ENCODE assay signal across 21 cellular contexts in genomic region chr16:15575293-15576049, GRCh38.
A peak's percentile ranks its signal among the peaks of the same experiment; 100 is the strongest.
DNase-seq lines count a peak whose midpoint lies in the region; ATAC-seq and TF ChIP-seq lines count a peak whose summit lies in the region.
"Had no signal": no experiment of that assay in that cellular context is flagged by ENCODE, and none has a peak within 500 bp of the region (broad histone marks: within the 10 kb centered on the region; RNA-seq: fewer than 3 reads in every experiment).

No MANE protein-coding gene starts in this region.

- POLR2A ChIA-PET in CD8-positive, alpha-beta T cell (lab: Charles Lee), result no interaction called here
- POLR2A ChIA-PET in RWPE1 (lab: Yijun Ruan, JAX; ENCODE audit: low non-redundant PET), result interaction anchor here (0.7 kb wide), 1 partner anchor 16 kb away, joined by 7 read pairs; no protein-coding TSS in a partner anchor
- POLR2A ChIA-PET in activated CD4-positive, alpha-beta memory T cell treated with anti-CD3 and anti-CD28 coated beads for 36 hours (lab: Charles Lee), result no interaction called here

- H3K4me3 Mint-ChIP-seq in CD8-positive, alpha-beta T cell, result no peak overlapping the region
- no peak overlapping the region for H3K4me3 Mint-ChIP-seq in activated CD4-positive, alpha-beta memory T cell treated with anti-CD3 and anti-CD28 coated beads for 36 hours
- H3K4me3 Mint-ChIP-seq: nephron had no signal

- no peaks in the 10 kb centered on the region for H3K27me3 Mint-ChIP-seq in CD8-positive, alpha-beta T cell (ENCODE audit: low read depth)
- no peaks in the 10 kb centered on the region for H3K27me3 Mint-ChIP-seq in activated CD4-positive, alpha-beta memory T cell treated with anti-CD3 and anti-CD28 coated beads for 36 hours
- H3K27me3 Mint-ChIP-seq: progenitor cell of endocrine pancreas had no signal

- no peak overlapping the region for H2AFZ ChIP-seq in MM.1S (ENCODE audit: low read length)

- DNase-seq in CD8-positive, alpha-beta T cell, result no peak
- DNase-seq in MM.1S, result peak; percentile 8
- no peak for DNase-seq in RWPE1 (ENCODE audit: low spot score)
- DNase-seq in HuH-7.5 (ENCODE audit: low spot score), result no peak
- DNase-seq in activated CD4-positive, alpha-beta memory T cell treated with anti-CD3 and anti-CD28 coated beads for 36 hours, result no peak
- DNase-seq: activated CD4-positive, alpha-beta T cell treated with anti-CD3 and anti-CD28 coated beads for 4 hours; activated gamma-delta T cell treated with Interleukin-2 at 50 U/mL for 16 hours; aorta; BE2C; cerebellar nuclear complex; effector memory CD4-positive, alpha-beta T cell; GF-D8; heart left ventricle; stimulated activated CD4-positive, alpha-beta T cell treated with anti-CD3 and anti-CD28 coated beads, Interleukin-4, amount 100 ng/mL, for 24 hours; substantia nigra had no signal

- no peak for ATAC-seq in CD8-positive, alpha-beta T cell
- no peak for ATAC-seq in HG03025 (IDR thresholded peaks at IDR 0.05; ENCODE audit: low FRiP score, unreplicated experiment)
- ATAC-seq: heart left ventricle had no signal

- peak overlapping the region; percentile 13; the same call in 1 of the 2 replicates for H3K4me2 ChIP-seq in MM.1S (ENCODE audit: low read depth, low read length)
- H3K4me2 ChIP-seq: smooth muscle cell had no signal

- H3K4me1 Mint-ChIP-seq in CD8-positive, alpha-beta T cell (ENCODE audit: low read depth), result peaks cover 3% of the 10 kb centered on the region
- H3K4me1 Mint-ChIP-seq in activated CD4-positive, alpha-beta memory T cell treated with anti-CD3 and anti-CD28 coated beads for 36 hours (ENCODE audit: low read depth), result peaks cover 24% of the 10 kb centered on the region

- WGBS in liver, result 84% methylated on average over 4 of the region's 4 CpGs

- no peaks in the 10 kb centered on the region for H3K4me1 ChIP-seq in CD8-positive, alpha-beta T cell (ENCODE audit: insufficient read depth, low read length)
- H3K4me1 ChIP-seq in MM.1S (ENCODE audit: low read length) (no peaks in the 10 kb centered on the region), liver (ENCODE audit: control insufficient read depth in 4 of 4, insufficient read depth in 4 of 4, low read length in 3 of 4) (peaks cover 4 to 48% (median 28%) of the 10 kb centered on the region in 4 donors)

- no peak overlapping the region for H3K4me3 ChIP-seq in CD8-positive, alpha-beta T cell (ENCODE audit: low read depth, low read length)
- H3K4me3 ChIP-seq in MM.1S (ENCODE audit: low read length), result no peak overlapping the region
- H3K4me3 ChIP-seq in liver (ENCODE audit: low read depth in 1 of 3, low read length in 3 of 3), result no peak overlapping the region
- H3K4me3 ChIP-seq: heart left ventricle, SK-N-MC, smooth muscle cell had no signal

- H3F3A ChIP-seq in MM.1S (ENCODE audit: insufficient read depth, low read length), result no peaks in the 10 kb centered on the region

- H3K9me3 Mint-ChIP-seq in CD8-positive, alpha-beta T cell, result no peaks in the 10 kb centered on the region
- H3K9me3 Mint-ChIP-seq in activated CD4-positive, alpha-beta memory T cell treated with anti-CD3 and anti-CD28 coated beads for 36 hours, result peaks cover 22% of the 10 kb centered on the region
- H3K9me3 Mint-ChIP-seq: nephron had no signal

- intact Hi-C loops in CD8-positive, alpha-beta T cell (cut with DNase I, micrococcal nuclease), result no loop called here
- intact Hi-C loops in activated CD4-positive, alpha-beta memory T cell treated with anti-CD3 and anti-CD28 coated beads for 36 hours (cut with micrococcal nuclease), result no loop called here

- no peaks in the 10 kb centered on the region for H3K9me3 ChIP-seq in CD8-positive, alpha-beta T cell (ENCODE audit: low read length)
- H3K9me3 ChIP-seq in MM.1S (replicated peaks; ENCODE audit: insufficient read depth, low read length), result no peaks in the 10 kb centered on the region
- no peaks in the 10 kb centered on the region for H3K9me3 ChIP-seq in liver (ENCODE audit: control insufficient read depth in 4 of 4, low read length in 3 of 4)
- H3K9me3 ChIP-seq: BE2C, heart left ventricle had no signal

- H3K27me3 ChIP-seq in CD8-positive, alpha-beta T cell (ENCODE audit: insufficient read depth, low read length), result no peaks in the 10 kb centered on the region
- H3K27me3 ChIP-seq in MM.1S (replicated peaks; ENCODE audit: insufficient read depth, low read length) (no peaks in the 10 kb centered on the region), liver (ENCODE audit: control insufficient read depth in 4 of 4, insufficient read depth in 4 of 4, low read length in 3 of 4) (no peaks in the 10 kb centered on the region)
- H3K27me3 ChIP-seq: BE2C, heart left ventricle had no signal

- H3K79me2 ChIP-seq in MM.1S (ENCODE audit: low read length), result no peaks in the 10 kb centered on the region

- no peak for TF ChIP-seq CTCF in CD8-positive, alpha-beta T cell (IDR thresholded peaks at IDR 0.05)
- no peak for TF ChIP-seq CTCF in MM.1S (IDR thresholded peaks at IDR 0.05; ENCODE audit: low read length)
- no peak for TF ChIP-seq CTCF in RWPE1 (conservative IDR thresholded peaks at IDR 0.05; ENCODE audit: low read depth)
- TF ChIP-seq CTCF in liver (IDR thresholded peaks at IDR 0.05; ENCODE audit: low read depth, low read length, missing input control), result no peak

- H4K20me1 ChIP-seq in MM.1S (ENCODE audit: insufficient read depth, low read length), result no peaks in the 10 kb centered on the region

- H3K36me3 Mint-ChIP-seq in CD8-positive, alpha-beta T cell, result no peaks in the 10 kb centered on the region
- H3K36me3 Mint-ChIP-seq in activated CD4-positive, alpha-beta memory T cell treated with anti-CD3 and anti-CD28 coated beads for 36 hours, result peaks cover 6% of the 10 kb centered on the region

- H3K9ac ChIP-seq in MM.1S (ENCODE audit: low read length) (no peak overlapping the region), liver (ENCODE audit: low read depth in 1 of 2, low read length in 2 of 2) (no peak overlapping the region)

- H3K27ac Mint-ChIP-seq in CD8-positive, alpha-beta T cell, result peak overlapping the region; percentile 9
- H3K27ac Mint-ChIP-seq in activated CD4-positive, alpha-beta memory T cell treated with anti-CD3 and anti-CD28 coated beads for 36 hours, result no peak overlapping the region
- H3K27ac Mint-ChIP-seq: nephron, progenitor cell of endocrine pancreas had no signal

- H3K36me3 ChIP-seq in CD8-positive, alpha-beta T cell (ENCODE audit: insufficient read depth, low read length), result no peaks in the 10 kb centered on the region
- no peaks in the 10 kb centered on the region for H3K36me3 ChIP-seq in MM.1S (replicated peaks; ENCODE audit: insufficient read depth, low read length)
- no peaks in the 10 kb centered on the region for H3K36me3 ChIP-seq in liver (ENCODE audit: control insufficient read depth in 4 of 4, insufficient read depth in 3 of 4, low read depth in 1 of 4, low read length in 3 of 4)
- H3K36me3 ChIP-seq: BE2C, heart left ventricle had no signal

- TF ChIP-seq RAD21 in liver (IDR thresholded peaks at IDR 0.05), result no peak

- no peak overlapping the region for H3K27ac ChIP-seq in CD8-positive, alpha-beta T cell (ENCODE audit: low read depth, low read length)
- H3K27ac ChIP-seq in MM.1S (ENCODE audit: low read length), result no peak overlapping the region
- peak overlapping the region; percentile 48 for H3K27ac ChIP-seq in RWPE1
- peak overlapping the region; percentile 87 to 88 for H3K27ac ChIP-seq in liver (ENCODE audit: low read depth in 1 of 2, low read length in 2 of 2)
- H3K27ac ChIP-seq: heart left ventricle, SK-N-MC had no signal

- CTCF ChIA-PET in CD8-positive, alpha-beta T cell (lab: Charles Lee), result no interaction called here
- CTCF ChIA-PET in RWPE1 (lab: Yijun Ruan, JAX), result no interaction called here
- CTCF ChIA-PET in activated CD4-positive, alpha-beta memory T cell treated with anti-CD3 and anti-CD28 coated beads for 36 hours (lab: Charles Lee), result no interaction called here

- no peaks in the 10 kb centered on the region for H3K9me2 ChIP-seq in MM.1S (replicated peaks; ENCODE audit: insufficient read depth, low read length)

TF ChIP-seq in liver, 16 proteins besides CTCF, POLR2A, EP300 and RAD21 (continues in another document):
- TF ChIP-seq FOXA1 (IDR thresholded peaks at IDR 0.05), result no peak
- TF ChIP-seq GABPA (IDR thresholded peaks at IDR 0.05 in 1 of 2, conservative IDR thresholded peaks at IDR 0.05 in 1 of 2), result no peak
- TF ChIP-seq RXRA (IDR thresholded peaks at IDR 0.05), result no peak
- no peak for TF ChIP-seq HNF4A (conservative IDR thresholded peaks at IDR 0.05)
- TF ChIP-seq EGR1 (IDR thresholded peaks at IDR 0.05; ENCODE audit: low read depth in 2 of 2), result no peak
- no peak for TF ChIP-seq YY1 (IDR thresholded peaks at IDR 0.05)
- TF ChIP-seq TAF1 (conservative IDR thresholded peaks at IDR 0.05), result no peak
- TF ChIP-seq HNF4G (IDR thresholded peaks at IDR 0.05), result no peak
- TF ChIP-seq FOXA2 (IDR thresholded peaks at IDR 0.05), result no peak
- TF ChIP-seq NR2F2 (IDR thresholded peaks at IDR 0.05), result no peak
- TF ChIP-seq MAX (IDR thresholded peaks at IDR 0.05), result no peak
- TF ChIP-seq JUND (IDR thresholded peaks at IDR 0.05), result no peak
- TF ChIP-seq ZBTB33 (IDR thresholded peaks at IDR 0.05), result no peak

Comparison
In these comparisons a context has a peak if more than half of its experiments do, and no peak if none do; other contexts are left out.
1. H3K27ac ChIP-seq: peak in RWPE1 (single experiment) and liver (2 of 2); none in CD8-positive, alpha-beta T cell (single experiment) and MM.1S (single experiment).